Comparison of ENCODE assay signal across 14 cellular contexts in genomic region chr1:159055181-159055621, GRCh38. TPM values are rescaled to one million over a fixed set of nuclear protein-coding genes. Genes with fewer than 3 reads are reported as not detected.
A peak's percentile ranks its signal among the peaks of the same experiment; 100 is the strongest.
DNase-seq lines count a peak whose midpoint lies in the region; ATAC-seq lines count a peak whose summit lies in the region.
"Had no signal": no experiment of that assay in that cellular context is flagged by ENCODE, and none has a peak within 500 bp of the region (broad histone marks: within the 10 kb centered on the region; RNA-seq: fewer than 3 reads in every experiment).

No MANE protein-coding gene starts in this region.

- no peak overlapping the region for H3K4me3 Mint-ChIP-seq in activated CD8-positive, alpha-beta T cell treated with anti-CD3 and anti-CD28 coated beads, Interleukin-2, amount 10 ng/mL, durations not matched to agents 7 days and 5 days

- ATAC-seq in activated CD8-positive, alpha-beta T cell treated with anti-CD3 and anti-CD28 coated beads, Interleukin-2, amount 10 ng/mL, durations not matched to agents 7 days and 5 days: no peak
- ATAC-seq in GM18511 (IDR thresholded peaks at IDR 0.05; ENCODE audit: unreplicated experiment): no peak
- no peak for ATAC-seq in GM21526 (IDR thresholded peaks at IDR 0.05; ENCODE audit: low FRiP score, unreplicated experiment)
- ATAC-seq: K562, SK-N-SH treated with all-trans-retinoic acid at 6 μM for 48 hours had no signal

- CTCF ChIA-PET in activated CD8-positive, alpha-beta T cell treated with anti-CD3 and anti-CD28 coated beads, Interleukin-2, amount 10 ng/mL, durations not matched to agents 7 days and 5 days (lab: Charles Lee): interaction anchor here (0.7 to 1.3 kb wide), 4 partner anchors 14 to 33 kb away, joined by 3 to 8 read pairs (median 4); no protein-coding TSS in a partner anchor

- H3K27me3 Mint-ChIP-seq in activated CD8-positive, alpha-beta T cell treated with anti-CD3 and anti-CD28 coated beads, Interleukin-2, amount 10 ng/mL, durations not matched to agents 7 days and 5 days (ENCODE audit: low read depth): no peaks in the 10 kb centered on the region

- DNase-seq in GF-D8 (lab: John Stamatoyannopoulos, UW) (peak; percentile 84), NCI-H1048 (lab: John Stamatoyannopoulos, UW) (peak; percentile 35), midbrain (lab: John Stamatoyannopoulos, UW) (peak; percentile 3), NCI-H2196 (lab: John Stamatoyannopoulos, UW; ENCODE audit: unreplicated experiment) (no peak)
- DNase-seq in activated CD8-positive, alpha-beta T cell treated with anti-CD3 and anti-CD28 coated beads, Interleukin-2, amount 10 ng/mL, durations not matched to agents 7 days and 5 days: no peak
- DNase-seq: cerebellar nuclear complex, glutamatergic neuron, NCI-H2171 treated with DMSO at 0.1 percent for 48 hours, tibial artery had no signal

- POLR2A ChIA-PET in activated CD8-positive, alpha-beta T cell treated with anti-CD3 and anti-CD28 coated beads, Interleukin-2, amount 10 ng/mL, durations not matched to agents 7 days and 5 days (lab: Charles Lee): no interaction called here

- H3K4me1 Mint-ChIP-seq in activated CD8-positive, alpha-beta T cell treated with anti-CD3 and anti-CD28 coated beads, Interleukin-2, amount 10 ng/mL, durations not matched to agents 7 days and 5 days (ENCODE audit: low read depth): peaks cover 40% of the 10 kb centered on the region

- H3K36me3 Mint-ChIP-seq in activated CD8-positive, alpha-beta T cell treated with anti-CD3 and anti-CD28 coated beads, Interleukin-2, amount 10 ng/mL, durations not matched to agents 7 days and 5 days (ENCODE audit: low read depth): peaks cover 73% of the 10 kb centered on the region

- no peaks in the 10 kb centered on the region for H3K9me3 Mint-ChIP-seq in activated CD8-positive, alpha-beta T cell treated with anti-CD3 and anti-CD28 coated beads, Interleukin-2, amount 10 ng/mL, durations not matched to agents 7 days and 5 days (ENCODE audit: insufficient read depth)

- peak overlapping the region; percentile 60 for H3K27ac Mint-ChIP-seq in activated CD8-positive, alpha-beta T cell treated with anti-CD3 and anti-CD28 coated beads, Interleukin-2, amount 10 ng/mL, durations not matched to agents 7 days and 5 days

RNA-seq across cellular contexts. Expression of gene AIM2, which starts 21.4 kb away (rescaled TPM):
- total RNA-seq in activated CD8-positive, alpha-beta T cell treated with anti-CD3 and anti-CD28 coated beads, Interleukin-2, amount 10 ng/mL, durations not matched to agents 7 days and 5 days: 1 to 10 TPM in 1 of 2 experiments, under 1 TPM in 1; 0.99 to 1.8 TPM
- total RNA-seq: pulmonary artery endothelial cell had no signal

RNA-seq across cellular contexts. Expression of gene IFI16, which starts 45.5 kb away (rescaled TPM):
- 100 to 1,000 TPM; 308 to 314 TPM for total RNA-seq in activated CD8-positive, alpha-beta T cell treated with anti-CD3 and anti-CD28 coated beads, Interleukin-2, amount 10 ng/mL, durations not matched to agents 7 days and 5 days

Comparison
In these comparisons a context has a peak if more than half of its experiments do, and no peak if none do; other contexts are left out.
1. DNase-seq: peak in GF-D8 (single experiment), NCI-H1048 (single experiment) and midbrain (single experiment); none in activated CD8-positive, alpha-beta T cell treated with anti-CD3 and anti-CD28 coated beads, Interleukin-2, amount 10 ng/mL, durations not matched to agents 7 days and 5 days (single experiment) and NCI-H2196 (single experiment).